Comparison of ENCODE assay signal across 21 cellular contexts in the genomic region with DNA sequence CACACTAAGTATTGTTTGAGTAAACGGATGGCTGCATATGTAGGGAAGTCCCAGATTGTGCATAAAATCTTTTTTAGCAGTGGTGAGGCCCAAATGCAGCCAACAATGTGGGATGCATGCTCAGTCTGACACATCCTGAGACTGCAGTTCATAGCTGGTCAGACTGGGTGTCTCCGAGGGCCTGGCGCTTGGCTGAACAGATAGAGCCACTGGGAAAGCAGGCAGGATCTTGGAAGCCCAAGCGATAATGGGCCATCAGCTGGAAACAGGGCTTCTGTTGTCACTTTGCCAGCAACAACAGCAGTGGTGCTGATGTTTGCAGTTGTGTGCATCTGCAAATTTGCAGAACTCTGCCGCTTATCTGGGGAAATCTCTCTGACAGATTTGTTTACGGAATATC.
"Had no signal": no experiment of that assay in that cellular context is flagged by ENCODE, and none has a peak within 500 bp of the region (broad histone marks: within the 10 kb centered on the region; RNA-seq: fewer than 3 reads in every experiment).

No MANE protein-coding gene starts in this region.

- H3K4me1 ChIP-seq: prostate gland, right lobe of liver, sigmoid colon, stomach, thyroid gland, tibial nerve, upper lobe of left lung, vagina had no signal

- H3K36me3 ChIP-seq: ovary, prostate gland, right lobe of liver, sigmoid colon, stomach, thoracic aorta, thyroid gland, tibial nerve, upper lobe of left lung, vagina had no signal

- H3K4me3 ChIP-seq: ovary, prostate gland, right lobe of liver, sigmoid colon, stomach, thoracic aorta, thyroid gland, tibial nerve, upper lobe of left lung, vagina had no signal

- DNase-seq: naive thymus-derived CD8-positive, alpha-beta T cell; nephron progenitor cell; occipital lobe; ovary; right lobe of liver; sigmoid colon; small intestine; stimulated activated CD4-positive, alpha-beta T cell treated with anti-CD3 and anti-CD28 coated beads, Interleukin-15, amount 100 ng/mL, for 24 hours; stimulated activated CD4-positive, alpha-beta T cell treated with anti-CD3 and anti-CD28 coated beads, Interleukin-2, amount 100 ng/mL, for 24 hours; stimulated activated CD4-positive, alpha-beta T cell treated with anti-CD3 and anti-CD28 coated beads, Interleukin-2, amount 100 ng/mL, for 48 hours; stimulated activated CD4-positive, alpha-beta T cell treated with anti-CD3 and anti-CD28 coated beads, Interleukin-4, amount 100 ng/mL, for 24 hours; stimulated activated naive B cell treated with anti-CD40 and anti-IgM and Interleukin-4, amounts not matched to agents 10 μg/mL and 1 μg/mL and 100 μg/mL, for 72 hours; stimulated activated naive CD4-positive, alpha-beta T cell treated with Interleukin-2 at 50 U/mL for 16 hours; stomach; thyroid gland; trophoblast cell; upper lobe of left lung had no signal

- H3K27me3 ChIP-seq: ovary, right lobe of liver, sigmoid colon, thyroid gland, tibial nerve, upper lobe of left lung, vagina had no signal

- H3K9me3 ChIP-seq: prostate gland, right lobe of liver, sigmoid colon, stomach, thoracic aorta, thyroid gland, tibial nerve, upper lobe of left lung, vagina had no signal

- H3K27ac ChIP-seq: ovary, prostate gland, right lobe of liver, sigmoid colon, stomach, thoracic aorta, thyroid gland, tibial nerve, upper lobe of left lung, vagina had no signal
